In the genomic region with DNA sequence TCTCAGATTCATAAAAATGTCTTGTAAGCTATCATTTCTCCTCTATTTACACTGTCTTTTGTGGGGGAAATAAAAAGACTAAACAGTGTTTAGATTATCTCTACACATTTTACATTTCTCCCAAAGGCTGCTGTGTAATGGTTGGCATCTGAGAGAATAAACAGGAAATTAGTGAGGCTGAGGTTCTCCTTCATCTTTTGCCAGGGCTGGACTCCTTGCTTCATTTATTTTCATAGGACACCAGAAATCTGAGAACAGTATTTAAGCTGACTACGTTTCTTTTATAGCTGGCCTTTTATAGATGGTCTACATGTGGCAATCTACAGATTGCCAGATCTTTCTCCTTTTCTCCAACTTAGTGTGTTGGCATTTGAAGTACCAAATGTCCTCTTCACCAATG, we compare ENCODE assay signal across 29 cellular contexts. TPM values are rescaled to one million over a fixed set of nuclear protein-coding genes. Genes with fewer than 3 reads are reported as not detected.
A peak's percentile ranks its signal among the peaks of the same experiment; 100 is the strongest.
DNase-seq lines count a peak whose midpoint lies in the region; ATAC-seq, FAIRE-seq and TF ChIP-seq lines count a peak whose summit lies in the region.
"Had no signal": no experiment of that assay in that cellular context is flagged by ENCODE, and none has a peak within 500 bp of the region (broad histone marks: within the 10 kb centered on the region; RNA-seq: fewer than 3 reads in every experiment).

No MANE protein-coding gene starts in this region.

- no peak for FAIRE-seq in small intestine (lab: Jason Lieb, UNC)
- FAIRE-seq: TTC549 had no signal

- H3K36me3 Mint-ChIP-seq in mesothelial cell of epicardium: no peaks in the 10 kb centered on the region
- H3K36me3 Mint-ChIP-seq: activated naive CD4-positive, alpha-beta T cell treated with anti-CD3 and anti-CD28 coated beads, Interleukin-2, amount 50 U/mL, for 24 hours; T-cell had no signal

- peaks cover 30% of the 10 kb centered on the region for H3K4me1 Mint-ChIP-seq in mesothelial cell of epicardium
- H3K4me1 Mint-ChIP-seq: activated naive CD4-positive, alpha-beta T cell treated with anti-CD3 and anti-CD28 coated beads, Interleukin-2, amount 50 U/mL, for 24 hours; H9; T-cell had no signal

- no peak overlapping the region for H3K4me2 ChIP-seq in fibroblast of lung (ENCODE audit: extremely low read depth, insufficient read depth, low read length)

- intact Hi-C loops in left ventricle myocardium inferior (cut with micrococcal nuclease) (no loop called here), Right ventricle myocardium inferior (cut with DNase I) (no loop called here)

- DNase-seq in left ventricle myocardium inferior: no peak
- DNase-seq in Right ventricle myocardium inferior (ENCODE audit: missing footprints): no peak
- DNase-seq in fibroblast of lung (ENCODE audit: low read depth in 2 of 2): peak; percentile 43 to 59
- no peak for DNase-seq in small intestine
- no peak for DNase-seq in NCI-H1417 treated with DMSO at 0.1 percent for 48 hours (lab: John Stamatoyannopoulos, UW)
- no peak for DNase-seq in mesothelial cell of epicardium (ENCODE audit: low spot score in 2 of 2, unreplicated experiment in 2 of 2)
- no peak for DNase-seq in NCI-H187 treated with DMSO at 0.1 percent for 48 hours (lab: John Stamatoyannopoulos, UW)
- DNase-seq: activated CD4-positive, alpha-beta T cell treated with anti-CD3 and anti-CD28 coated beads for 4 hours; aorta; effector memory CD8-positive, alpha-beta T cell; H9; heart right ventricle; KBM-7; NCI-H1930; NCI-H2227 treated with DMSO at 0.1 percent for 48 hours; NCI-H774; OCI-M1; pancreas; right cardiac atrium; SHP77 treated with DMSO at 0.1 percent for 48 hours; T-cell; trophoblast cell had no signal

- no peaks in the 10 kb centered on the region for H4K20me1 ChIP-seq in fibroblast of lung (ENCODE audit: control insufficient read depth, extremely low read depth, insufficient read depth, low read length)

- H3K9me3 ChIP-seq in left ventricle myocardium inferior (replicated peaks): no peaks in the 10 kb centered on the region
- no peaks in the 10 kb centered on the region for H3K9me3 ChIP-seq in fibroblast of lung (ENCODE audit: control insufficient read depth, insufficient read depth, low read depth, low read length)
- H3K9me3 ChIP-seq in small intestine (ENCODE audit: control insufficient read depth, low read depth): no peaks in the 10 kb centered on the region
- H3K9me3 ChIP-seq: heart right ventricle, pancreas had no signal

- H3K27ac Mint-ChIP-seq in mesothelial cell of epicardium: no peak overlapping the region
- H3K27ac Mint-ChIP-seq: activated naive CD4-positive, alpha-beta T cell treated with anti-CD3 and anti-CD28 coated beads, Interleukin-2, amount 50 U/mL, for 24 hours; activated T-helper 1 cell treated with anti-CD3 and anti-CD28 coated beads, Interleukin-12 subunit alpha, Interleukin-12 subunit beta, Interleukin-2, Interleukin-4 antibody, amounts not matched to agents 30 ng/mL and 10 ng/mL and 1 ng/mL, durations not matched to agents 14 hours and 24 hours and 36 hours; effector memory CD8-positive, alpha-beta T cell; H9; nephron; T-cell had no signal

- no peak for ATAC-seq in Right ventricle myocardium inferior
- ATAC-seq: effector memory CD8-positive, alpha-beta T cell; left lobe of liver; pancreas; T-cell had no signal

- H3K4me3 ChIP-seq in left ventricle myocardium inferior (no peak overlapping the region), fibroblast of lung (replicated peaks in 1 of 4; ENCODE audit: control extremely low read depth in 1 of 4, insufficient read depth in 1 of 4, low read depth in 3 of 4, low read length in 4 of 4) (no peak overlapping the region), small intestine (ENCODE audit: low read depth in 1 of 2, low read length in 2 of 2) (no peak overlapping the region)
- H3K4me3 ChIP-seq: heart right ventricle, pancreas had no signal

- H3K36me3 ChIP-seq in left ventricle myocardium inferior (no peaks in the 10 kb centered on the region), fibroblast of lung (ENCODE audit: control insufficient read depth, insufficient read depth, low read length) (no peaks in the 10 kb centered on the region), small intestine (ENCODE audit: control insufficient read depth in 2 of 2, insufficient read depth in 2 of 2, low read length in 2 of 2) (no peaks in the 10 kb centered on the region)
- H3K36me3 ChIP-seq: heart right ventricle, pancreas had no signal

- TF ChIP-seq CTCF in left ventricle myocardium inferior (IDR thresholded peaks at IDR 0.05; ENCODE audit: borderline replicate concordance): no peak
- no peak for TF ChIP-seq CTCF in VCaP (conservative IDR thresholded peaks at IDR 0.05)
- no peak for TF ChIP-seq CTCF in fibroblast of lung (conservative IDR thresholded peaks at IDR 0.05 in 1 of 2, IDR thresholded peaks at IDR 0.05 in 1 of 2; ENCODE audit: low read depth in 1 of 2, low read length in 2 of 2)
- TF ChIP-seq CTCF in mesothelial cell of epicardium (IDR thresholded peaks at IDR 0.05; ENCODE audit: unreplicated experiment): no peak

- H3K27me3 ChIP-seq in left ventricle myocardium inferior (ENCODE audit: low read depth) (no peaks in the 10 kb centered on the region), fibroblast of lung (ENCODE audit: control insufficient read depth, insufficient read depth, low read length) (no peaks in the 10 kb centered on the region), small intestine (ENCODE audit: control insufficient read depth in 2 of 2, insufficient read depth in 2 of 2, low read length in 2 of 2) (no peaks in the 10 kb centered on the region)
- H3K27me3 ChIP-seq: heart right ventricle, pancreas had no signal

- 33 to 60% (median 41%) methylated on average over 1 of the region's 1 CpG for WGBS in small intestine, 3 donors

- H3K79me2 ChIP-seq in fibroblast of lung (ENCODE audit: control insufficient read depth, insufficient read depth, low read length): no peaks in the 10 kb centered on the region

- H3K27ac ChIP-seq in left ventricle myocardium inferior (replicated peaks) (peak overlapping the region; percentile 83), VCaP (peak overlapping the region; percentile 40), fibroblast of lung (ENCODE audit: insufficient read depth, low read length) (no peak overlapping the region), small intestine (ENCODE audit: low read depth in 1 of 2, low read length in 1 of 2) (no peak overlapping the region)
- H3K27ac ChIP-seq: C4-2B, pancreas had no signal

- no peak overlapping the region for H2AFZ ChIP-seq in fibroblast of lung (ENCODE audit: low read length)

- H3K27me3 Mint-ChIP-seq in mesothelial cell of epicardium (ENCODE audit: low read depth): no peaks in the 10 kb centered on the region
- H3K27me3 Mint-ChIP-seq: activated naive CD4-positive, alpha-beta T cell treated with anti-CD3 and anti-CD28 coated beads, Interleukin-2, amount 50 U/mL, for 24 hours; effector memory CD8-positive, alpha-beta T cell; T-cell had no signal

- H3K4me3 Mint-ChIP-seq in mesothelial cell of epicardium: no peak overlapping the region
- H3K4me3 Mint-ChIP-seq: activated naive CD4-positive, alpha-beta T cell treated with anti-CD3 and anti-CD28 coated beads, Interleukin-2, amount 50 U/mL, for 24 hours; activated T-helper 1 cell treated with anti-CD3 and anti-CD28 coated beads, Interleukin-12 subunit alpha, Interleukin-12 subunit beta, Interleukin-2, Interleukin-4 antibody, amounts not matched to agents 30 ng/mL and 10 ng/mL and 1 ng/mL, durations not matched to agents 14 hours and 24 hours and 36 hours; effector memory CD8-positive, alpha-beta T cell; H9; nephron; T-cell had no signal

- peaks cover 68% of the 10 kb centered on the region for H3K4me1 ChIP-seq in left ventricle myocardium inferior
- no peaks in the 10 kb centered on the region for H3K4me1 ChIP-seq in fibroblast of lung (ENCODE audit: control insufficient read depth, extremely low read depth, insufficient read depth, low read length)
- H3K4me1 ChIP-seq in small intestine (ENCODE audit: control insufficient read depth in 2 of 2, insufficient read depth in 1 of 2, low read depth in 1 of 2, low read length in 1 of 2): no peaks in the 10 kb centered on the region
- H3K4me1 ChIP-seq: pancreas had no signal

- H3K9me3 Mint-ChIP-seq in mesothelial cell of epicardium: no peaks in the 10 kb centered on the region
- H3K9me3 Mint-ChIP-seq: activated naive CD4-positive, alpha-beta T cell treated with anti-CD3 and anti-CD28 coated beads, Interleukin-2, amount 50 U/mL, for 24 hours; activated T-helper 1 cell treated with anti-CD3 and anti-CD28 coated beads, Interleukin-12 subunit alpha, Interleukin-12 subunit beta, Interleukin-2, Interleukin-4 antibody, amounts not matched to agents 30 ng/mL and 10 ng/mL and 1 ng/mL, durations not matched to agents 14 hours and 24 hours and 36 hours; H9; nephron; T-cell had no signal

- no peak overlapping the region for H3K9ac ChIP-seq in fibroblast of lung (ENCODE audit: insufficient read depth, low read length)

RNA-seq across cellular contexts. Expression of a gene that starts 41.5 kb away (rescaled TPM):
- 30.5 TPM for total RNA-seq in left ventricle myocardium inferior
- total RNA-seq in Right ventricle myocardium inferior: 27.7 TPM
- 3.6 and 13.7 TPM in 2 replicates for total RNA-seq in fibroblast of lung
- 7.3 and 8.2 TPM in 2 replicates for polyA plus RNA-seq in fibroblast of lung
- 4.7 and 5.1 TPM in 2 replicates for polyA plus RNA-seq in fibroblast of lung (2012)
- polyA minus RNA-seq in fibroblast of lung (ENCODE audit: low replicate concordance): 0.82 and 0.93 TPM in 2 replicates
- 1 to 10 TPM in 1 of 3 donors, under 1 TPM in 2; under 0.01 to 6.3 (median 0.45) TPM for polyA plus RNA-seq in small intestine
- total RNA-seq in mesothelial cell of epicardium: 14.0 to 15.6 TPM (median 15.1 TPM) in 3 replicates
- total RNA-seq: activated T-helper 1 cell treated with anti-CD3 and anti-CD28 coated beads, Interleukin-12 subunit alpha, Interleukin-12 subunit beta, Interleukin-2, Interleukin-4 antibody, amounts not matched to agents 30 ng/mL and 10 ng/mL and 1 ng/mL, durations not matched to agents 14 hours and 24 hours and 36 hours had no signal

Comparison
In these comparisons a context has a peak if more than half of its experiments do, and no peak if none do; other contexts are left out.
1. DNase-seq: peak in fibroblast of lung (2 of 2); none in left ventricle myocardium inferior (single experiment), Right ventricle myocardium inferior (single experiment), small intestine (single experiment), NCI-H1417 treated with DMSO at 0.1 percent for 48 hours (single experiment), mesothelial cell of epicardium (0 of 2) and NCI-H187 treated with DMSO at 0.1 percent for 48 hours (single experiment).
2. H3K27ac ChIP-seq: peak in left ventricle myocardium inferior (single experiment) and VCaP (single experiment); none in fibroblast of lung (single experiment) and small intestine (0 of 2).